8 cellular contexts compared by ENCODE assay signal in genomic region chr12:98397323-98398105, GRCh38.
A peak's percentile ranks its signal among the peaks of the same experiment; 100 is the strongest.
DNase-seq lines count a peak whose midpoint lies in the region; FAIRE-seq and TF ChIP-seq lines count a peak whose summit lies in the region.

No MANE protein-coding gene starts in this region.

- WGBS in GM23248 (ENCODE audit: low coverage in 1 of 2, low lambda C conversion rate in 2 of 2, missing lambda C conversion rate in 2 of 2), 2 experiments = 17 to 18% methylated on average over 33 of the region's 33 CpGs
- WGBS in stomach, 5 donors = 19 to 22% (median 21%) methylated on average over 30 to 33 of the region's 33 CpGs

- TF ChIP-seq POLR2A in stomach (IDR thresholded peaks at IDR 0.05) = no peak

- no peaks in the 10 kb centered on the region for H3K9me3 Mint-ChIP-seq in activated T-helper 2 cell treated with anti-CD3 and anti-CD28 coated beads, Interferon-gamma antibody, Interleukin-2, Interleukin-4, amounts not matched to agents 10 μg/mL and 5 μg/mL and 100 μg/mL, durations not matched to agents 14 hours and 24 hours and 36 hours
- no peaks in the 10 kb centered on the region for H3K9me3 Mint-ChIP-seq in neural crest cell

- peaks cover 14% of the 10 kb centered on the region; the same call in 1 of the 2 replicates for H3K27me3 ChIP-seq in GM23248 (replicated peaks; ENCODE audit: insufficient read depth)
- H3K27me3 ChIP-seq in KMS-11 (ENCODE audit: insufficient read depth, low read depth) = no peaks in the 10 kb centered on the region
- H3K27me3 ChIP-seq in stomach = peaks cover 0 to 4% (median 0%) of the 10 kb centered on the region in 3 donors

- H3K27ac ChIP-seq in GM23248 (no peak overlapping the region), KMS-11 (peak overlapping the region; percentile 2; the same call in 1 of the 2 replicates), stomach (peak overlapping the region in 1 of 5 donors; percentile 51)

- DNase-seq in EH (ENCODE audit: low read depth) (peak; percentile 76), GM23248 (peak; percentile 86), RCC 7860 (ENCODE audit: low spot score) (peak; percentile 43), fibroblast of villous mesenchyme (ENCODE audit: low read depth) (peak; percentile 71), neural crest cell (ENCODE audit: low read depth, low spot score) (peak; percentile 83), stomach (peak; percentile 84)
- peak; percentile 72 for DNase-seq in activated T-helper 2 cell treated with anti-CD3 and anti-CD28 coated beads, Interferon-gamma antibody, Interleukin-2, Interleukin-4, amounts not matched to agents 10 μg/mL and 5 μg/mL and 100 μg/mL, durations not matched to agents 14 hours and 24 hours and 36 hours (ENCODE audit: low spot score)

- TF ChIP-seq EP300 in stomach (IDR thresholded peaks at IDR 0.05) = no peak

- FAIRE-seq in RCC 7860 (lab: Jason Lieb, UNC) = peak; percentile 28

- H3K9ac ChIP-seq in GM23248 (peak overlapping the region; percentile 25), KMS-11 (peak overlapping the region; percentile 26; the same call in 1 of the 2 replicates)

- H2AFZ ChIP-seq in GM23248 (peak overlapping the region; percentile 86), KMS-11 (ENCODE audit: low read depth) (peak overlapping the region; percentile 97)

- no peaks in the 10 kb centered on the region for H3K9me3 ChIP-seq in GM23248 (ENCODE audit: low read depth)
- no peaks in the 10 kb centered on the region for H3K9me3 ChIP-seq in stomach

- peak overlapping the region; percentile 59 for H3K27ac Mint-ChIP-seq in activated T-helper 2 cell treated with anti-CD3 and anti-CD28 coated beads, Interferon-gamma antibody, Interleukin-2, Interleukin-4, amounts not matched to agents 10 μg/mL and 5 μg/mL and 100 μg/mL, durations not matched to agents 14 hours and 24 hours and 36 hours
- no peak overlapping the region for H3K27ac Mint-ChIP-seq in neural crest cell (ENCODE audit: unreplicated experiment)

- H3K4me2 ChIP-seq in GM23248 (ENCODE audit: unreplicated experiment) = peak overlapping the region; percentile 96
- H3K4me2 ChIP-seq in KMS-11 = peak overlapping the region; percentile 67

- peaks cover 10% of the 10 kb centered on the region for H3K27me3 Mint-ChIP-seq in activated T-helper 2 cell treated with anti-CD3 and anti-CD28 coated beads, Interferon-gamma antibody, Interleukin-2, Interleukin-4, amounts not matched to agents 10 μg/mL and 5 μg/mL and 100 μg/mL, durations not matched to agents 14 hours and 24 hours and 36 hours (ENCODE audit: low read depth)
- H3K27me3 Mint-ChIP-seq in neural crest cell (ENCODE audit: low read depth) = no peaks in the 10 kb centered on the region

- peaks cover 39% of the 10 kb centered on the region for H3K4me1 Mint-ChIP-seq in activated T-helper 2 cell treated with anti-CD3 and anti-CD28 coated beads, Interferon-gamma antibody, Interleukin-2, Interleukin-4, amounts not matched to agents 10 μg/mL and 5 μg/mL and 100 μg/mL, durations not matched to agents 14 hours and 24 hours and 36 hours (ENCODE audit: low read depth)
- peaks cover 40% of the 10 kb centered on the region for H3K4me1 Mint-ChIP-seq in neural crest cell

- H3K4me1 ChIP-seq in GM23248 (ENCODE audit: insufficient read depth) = peaks cover 14% of the 10 kb centered on the region
- peaks cover 4% of the 10 kb centered on the region for H3K4me1 ChIP-seq in KMS-11 (ENCODE audit: low read depth, poor library complexity, severe bottlenecking)
- peaks cover 0 to 15% (median 6%) of the 10 kb centered on the region in 4 donors for H3K4me1 ChIP-seq in stomach

- no peaks in the 10 kb centered on the region for H4K20me1 ChIP-seq in GM23248 (ENCODE audit: insufficient read depth)
- H4K20me1 ChIP-seq in KMS-11 (ENCODE audit: insufficient read depth) = no peaks in the 10 kb centered on the region

- H3F3A ChIP-seq in GM23248 (ENCODE audit: insufficient read depth) = no peaks in the 10 kb centered on the region

- H3K79me2 ChIP-seq in GM23248 (ENCODE audit: insufficient read depth) (no peaks in the 10 kb centered on the region), KMS-11 (ENCODE audit: insufficient read depth, low read depth) (no peaks in the 10 kb centered on the region)

- intact Hi-C loops in activated T-helper 2 cell treated with anti-CD3 and anti-CD28 coated beads, Interferon-gamma antibody, Interleukin-2, Interleukin-4, amounts not matched to agents 10 μg/mL and 5 μg/mL and 100 μg/mL, durations not matched to agents 14 hours and 24 hours and 36 hours (cut with micrococcal nuclease) = loop anchor here (1.0 to 10.0 kb wide), 4 partner anchors 25 to 1823 kb away; no protein-coding TSS in a partner anchor
- intact Hi-C loops in stomach (cut with DNase I; ENCODE audit: low total_unique reads) = no loop called here

- H3K9me2 ChIP-seq in GM23248 (ENCODE audit: insufficient read depth) = no peaks in the 10 kb centered on the region

- no peaks in the 10 kb centered on the region for H3K36me3 Mint-ChIP-seq in activated T-helper 2 cell treated with anti-CD3 and anti-CD28 coated beads, Interferon-gamma antibody, Interleukin-2, Interleukin-4, amounts not matched to agents 10 μg/mL and 5 μg/mL and 100 μg/mL, durations not matched to agents 14 hours and 24 hours and 36 hours (ENCODE audit: low read depth)
- H3K36me3 Mint-ChIP-seq in neural crest cell (ENCODE audit: low read depth) = no peaks in the 10 kb centered on the region

- H3K4me3 ChIP-seq in GM23248 (peak overlapping the region; percentile 70), KMS-11 (IDR thresholded peaks at IDR 0.05; ENCODE audit: insufficient read depth, low read depth, low read length) (no peak overlapping the region), fibroblast of villous mesenchyme (ENCODE audit: low read depth, low read length) (peak overlapping the region; percentile 51), stomach (peak overlapping the region; percentile 34 to 47 (median 42))

- TF ChIP-seq CTCF in KMS-11 (conservative IDR thresholded peaks at IDR 0.05; ENCODE audit: low read depth, low read length) (peak; percentile 88), fibroblast of villous mesenchyme (IDR thresholded peaks at IDR 0.05; ENCODE audit: insufficient read depth, low read depth, low read length) (peak; percentile 91), neural crest cell (conservative IDR thresholded peaks at IDR 0.05) (peak; percentile 98), stomach (IDR thresholded peaks at IDR 0.05) (peak in 5 of 7 experiments; percentile 81 to 86 (median 81))

- no peaks in the 10 kb centered on the region for H3K36me3 ChIP-seq in GM23248 (ENCODE audit: low read depth)
- H3K36me3 ChIP-seq in KMS-11 (ENCODE audit: insufficient read depth) = no peaks in the 10 kb centered on the region
- H3K36me3 ChIP-seq in stomach = no peaks in the 10 kb centered on the region

- peak overlapping the region; percentile 76 for H3K4me3 Mint-ChIP-seq in activated T-helper 2 cell treated with anti-CD3 and anti-CD28 coated beads, Interferon-gamma antibody, Interleukin-2, Interleukin-4, amounts not matched to agents 10 μg/mL and 5 μg/mL and 100 μg/mL, durations not matched to agents 14 hours and 24 hours and 36 hours (ENCODE audit: low read depth)
- peak overlapping the region; percentile 77 for H3K4me3 Mint-ChIP-seq in neural crest cell

- in situ Hi-C loops in GM23248 (cut with MboI) = loop anchor here (25.0 kb wide), 1 partner anchor 1810 kb away; no protein-coding TSS in a partner anchor
